ENCODE assay signal across 8 cellular contexts in the genomic region with DNA sequence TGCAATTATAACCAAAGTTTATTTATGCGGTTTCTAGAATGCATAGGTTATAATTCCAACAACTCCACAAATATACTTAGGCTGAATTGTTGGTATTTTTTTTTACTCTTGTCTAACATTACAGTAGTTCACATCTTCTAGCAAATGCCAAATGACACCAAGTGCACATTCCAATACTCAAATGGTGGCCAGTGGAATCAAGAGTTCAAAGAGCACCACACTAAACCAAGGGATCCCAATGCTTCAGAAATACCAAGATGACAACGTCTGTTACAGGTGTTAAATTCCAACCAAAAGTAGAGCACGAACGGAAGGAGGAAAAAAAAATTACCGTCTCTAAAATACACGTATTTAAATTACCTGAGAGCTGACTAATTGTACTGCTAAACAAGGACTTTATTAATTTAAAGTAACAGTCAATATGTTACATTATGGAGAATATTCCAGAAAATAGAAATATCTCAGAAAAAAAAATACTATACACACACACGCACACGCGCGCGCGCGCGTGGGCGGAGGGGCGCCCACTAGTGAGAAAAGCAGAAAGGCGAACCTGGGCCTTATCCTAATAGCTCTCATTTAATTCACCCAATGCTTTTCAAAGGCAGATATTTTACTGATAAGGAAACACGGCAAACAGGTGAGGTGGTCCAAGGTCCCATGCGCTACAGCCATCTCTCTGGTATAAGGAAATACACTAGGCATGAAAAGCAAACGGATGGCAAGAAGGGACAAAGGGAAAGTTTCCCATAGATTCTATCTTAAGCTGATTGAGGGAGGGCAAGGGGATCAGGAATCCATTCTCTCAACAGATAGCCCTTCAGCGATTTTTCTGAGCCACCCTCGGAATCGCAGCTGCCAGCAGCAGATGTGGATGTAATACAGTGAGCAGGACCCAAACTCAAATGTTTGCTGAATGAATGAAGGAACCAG. TPM values are rescaled to one million over a fixed set of nuclear protein-coding genes. Genes with fewer than 3 reads are reported as not detected.
DNase-seq lines count a peak whose midpoint lies in the region; ATAC-seq and TF ChIP-seq lines count a peak whose summit lies in the region.

No MANE protein-coding gene starts in this region.

- peak overlapping the region; percentile 89 for H3K9ac ChIP-seq in iPS-15b (ENCODE audit: low read depth, low read length)

- H3K9me3 ChIP-seq in PC-9 (ENCODE audit: insufficient read depth, low read depth): no peaks in the 10 kb centered on the region
- H3K9me3 ChIP-seq in iPS-15b (ENCODE audit: control insufficient read depth, insufficient read depth, low read length): no peaks in the 10 kb centered on the region
- no peaks in the 10 kb centered on the region for H3K9me3 ChIP-seq in gastrocnemius medialis

- POLR2A ChIA-PET in PC-9 (lab: Charles Lee; ENCODE audit: unreplicated experiment): no interaction called here

- no peak for DNase-seq in AG09309 (ENCODE audit: low read depth)
- DNase-seq in PC-9: peak in 1 of 2 experiments; percentile 51
- DNase-seq in astrocyte of the hippocampus (ENCODE audit: low read depth, low spot score): peak; percentile 38
- DNase-seq in gastrocnemius medialis: no peak

- H3K79me2 ChIP-seq in PC-9 (ENCODE audit: low read depth): peaks cover 41% of the 10 kb centered on the region

- H3K27ac ChIP-seq in PC-9 (peak overlapping the region; percentile 57), gastrocnemius medialis (peak overlapping the region; percentile 95 to 99 (median 96))

- H3K4me2 ChIP-seq in PC-9: peak overlapping the region; percentile 84

- H2AFZ ChIP-seq in PC-9: peak overlapping the region; percentile 99

- H3K27me3 ChIP-seq in PC-9 (ENCODE audit: insufficient read depth, low read depth) (no peaks in the 10 kb centered on the region), iPS-15b (ENCODE audit: control insufficient read depth, insufficient read depth, low read length) (no peaks in the 10 kb centered on the region), gastrocnemius medialis (no peaks in the 10 kb centered on the region)

- ATAC-seq in GM21526 (IDR thresholded peaks at IDR 0.05; ENCODE audit: low FRiP score, unreplicated experiment) (peak; percentile 4), gastrocnemius medialis (peak in 1 of 2 donors; percentile 2), HG03439 (IDR thresholded peaks at IDR 0.05; ENCODE audit: unreplicated experiment) (no peak), HG03565 (IDR thresholded peaks at IDR 0.05; ENCODE audit: unreplicated experiment) (no peak)

- H3K36me3 ChIP-seq in PC-9 (ENCODE audit: low read depth): peaks cover 10% of the 10 kb centered on the region
- H3K36me3 ChIP-seq in iPS-15b (ENCODE audit: control insufficient read depth, insufficient read depth, low read length): peaks cover 2% of the 10 kb centered on the region
- peaks cover 0 to 22% of the 10 kb centered on the region in 2 donors for H3K36me3 ChIP-seq in gastrocnemius medialis

- H4K20me1 ChIP-seq in PC-9 (ENCODE audit: insufficient read depth): no peaks in the 10 kb centered on the region

- H3K4me3 ChIP-seq in AG09309 (ENCODE audit: control insufficient read depth, low read depth, low read length): peak overlapping the region; percentile 91
- H3K4me3 ChIP-seq in PC-9: peak overlapping the region; percentile 84
- peak overlapping the region; percentile 96 for H3K4me3 ChIP-seq in iPS-15b (ENCODE audit: low read depth, low read length)
- peak overlapping the region; percentile 85 to 99 (median 88) for H3K4me3 ChIP-seq in gastrocnemius medialis

- no peak for TF ChIP-seq POLR2A in gastrocnemius medialis (IDR thresholded peaks at IDR 0.05)

- BruUV-seq in PC-9 (replicated peaks; lab: Mats Ljungman, UMichigan): no TSS peak

- H3K9me2 ChIP-seq in PC-9 (ENCODE audit: insufficient read depth): no peaks in the 10 kb centered on the region

- in situ Hi-C loops in gastrocnemius medialis (cut with MboI; ENCODE audit: low sequenced_read_pairs in 4 of 4): no loop called here

- peaks cover 23% of the 10 kb centered on the region for H3K4me1 ChIP-seq in PC-9 (replicated peaks; ENCODE audit: insufficient read depth)
- H3K4me1 ChIP-seq in iPS-15b (ENCODE audit: control insufficient read depth, insufficient read depth, low read length): peaks cover 3% of the 10 kb centered on the region
- peaks cover 33 to 37% of the 10 kb centered on the region in 2 donors for H3K4me1 ChIP-seq in gastrocnemius medialis

- intact Hi-C loops in PC-9 (cut with micrococcal nuclease; ENCODE audit: unreplicated experiment) (no loop called here), gastrocnemius medialis (cut with DNase I; ENCODE audit: low total_unique reads) (no loop called here)

- CTCF ChIA-PET in PC-9 (lab: Charles Lee): interaction anchor here (0.6 kb wide), 2 partner anchors 76 to 771 kb away, joined by 3 to 5 read pairs; no protein-coding TSS in a partner anchor

- H3F3A ChIP-seq in PC-9 (ENCODE audit: insufficient read depth, low read depth): no peaks in the 10 kb centered on the region

- no peak for TF ChIP-seq CTCF in AG09309 (IDR thresholded peaks at IDR 0.05; ENCODE audit: control insufficient read depth, insufficient read depth, low read depth, low read length, missing control alignments)
- TF ChIP-seq CTCF in PC-9 (conservative IDR thresholded peaks at IDR 0.05): no peak
- peak in 1 of 5 experiments; percentile 29 for TF ChIP-seq CTCF in gastrocnemius medialis (IDR thresholded peaks at IDR 0.05 in 4 of 5, conservative IDR thresholded peaks at IDR 0.05 in 1 of 5)

RNA-seq across cellular contexts. Expression of gene PIGF, which starts 1.0 kb away (rescaled TPM):
- total RNA-seq in PC-9 (2021) (27.8 and 31.4 TPM in 2 replicates), gastrocnemius medialis (10 to 100 TPM in 2 of 4 donors, 1 to 10 TPM in 2; 6.0 to 18.5 (median 10.1) TPM)

RNA-seq across cellular contexts. Expression of gene CRIPT, which starts 1.2 kb away (rescaled TPM):
- total RNA-seq in PC-9 (2021): 19.8 and 27.3 TPM in 2 replicates
- total RNA-seq in gastrocnemius medialis: 10 to 100 TPM; 11.9 to 21.4 (median 16.2) TPM
